17 cellular contexts compared by ENCODE assay signal in the genomic region with DNA sequence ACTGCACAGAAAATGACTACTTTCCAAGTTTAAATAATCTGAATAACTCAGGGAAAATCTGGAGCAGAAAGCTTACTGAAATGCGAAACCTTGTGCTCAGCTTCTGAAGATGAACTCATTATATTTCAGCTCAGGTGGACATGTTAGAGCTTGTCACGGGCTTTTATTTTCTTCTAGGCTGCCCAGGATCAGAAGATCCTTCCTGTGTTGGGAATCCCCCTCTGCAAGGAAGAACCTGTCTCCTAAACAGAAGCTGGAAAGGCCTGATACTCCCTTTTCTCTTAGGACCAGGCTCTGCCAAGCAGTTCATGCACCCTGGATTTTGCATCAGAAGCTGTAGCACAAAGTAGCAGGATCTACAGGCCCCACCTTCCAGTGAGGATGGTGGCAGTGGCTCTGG. TPM values are rescaled to one million over a fixed set of nuclear protein-coding genes. Genes with fewer than 3 reads are reported as not detected.
DNase-seq lines count a peak whose midpoint lies in the region; ATAC-seq and TF ChIP-seq lines count a peak whose summit lies in the region.
"Had no signal": no experiment of that assay in that cellular context is flagged by ENCODE, and none has a peak within 500 bp of the region (broad histone marks: within the 10 kb centered on the region; RNA-seq: fewer than 3 reads in every experiment).

No MANE protein-coding gene starts in this region.

- H3K36me3 Mint-ChIP-seq in MCF 10A (ENCODE audit: insufficient read depth, unreplicated experiment): no peaks in the 10 kb centered on the region
- H3K36me3 Mint-ChIP-seq: CD4-positive, alpha-beta memory T cell had no signal

- peaks cover 19% of the 10 kb centered on the region for H3K4me1 Mint-ChIP-seq in MCF 10A (ENCODE audit: insufficient read depth, unreplicated experiment)

- DNase-seq in MCF 10A (ENCODE audit: unreplicated experiment) (peak; percentile 76), breast epithelium (ENCODE audit: low spot score in 2 of 2) (no peak), NCI-H446 treated with DMSO at 0.1 percent for 48 hours (lab: John Stamatoyannopoulos, UW) (peak; percentile 16), foreskin keratinocyte (peak; percentile 83 to 93), suprapubic skin (ENCODE audit: low spot score in 2 of 2) (no peak), tibial artery (no peak), left lobe of liver (ENCODE audit: low spot score) (no peak), testis (no peak)
- DNase-seq: CD4-positive, alpha-beta memory T cell; DMS79; left colon; MM.1S; NCI-H1930; NK-92 treated with Interleukin-12 subunit alpha and Interleukin-12 subunit beta, amount 100 ng/mL, for 24 hours; right lobe of liver; stimulated activated naive CD4-positive, alpha-beta T cell had no signal

- 59% methylated on average over 2 of the region's 2 CpGs for whole genome bisulfite sequencing in suprapubic skin
- WGBS in testis, 2 donors: 83 to 89% methylated on average over 2 of the region's 2 CpGs

- TF ChIP-seq CTCF in MCF 10A (IDR thresholded peaks at IDR 0.05; ENCODE audit: unreplicated experiment) (no peak), breast epithelium (IDR thresholded peaks at IDR 0.05) (no peak), foreskin keratinocyte (conservative IDR thresholded peaks at IDR 0.05) (no peak), suprapubic skin (IDR thresholded peaks at IDR 0.05) (no peak), tibial artery (IDR thresholded peaks at IDR 0.05) (no peak), testis (IDR thresholded peaks at IDR 0.05) (no peak)

- intact Hi-C loops in MCF 10A (cut with micrococcal nuclease) (no loop called here), breast epithelium (cut with DNase I; ENCODE audit: low total_unique reads) (no loop called here), tibial artery (cut with DNase I; ENCODE audit: low total_unique reads) (no loop called here), testis (cut with DNase I; ENCODE audit: low total_unique reads) (no loop called here)

- no peaks in the 10 kb centered on the region for H3K27me3 ChIP-seq in breast epithelium
- no peaks in the 10 kb centered on the region for H3K27me3 ChIP-seq in foreskin keratinocyte
- H3K27me3 ChIP-seq in suprapubic skin: no peaks in the 10 kb centered on the region
- H3K27me3 ChIP-seq in tibial artery: no peaks in the 10 kb centered on the region
- no peaks in the 10 kb centered on the region for H3K27me3 ChIP-seq in testis
- H3K27me3 ChIP-seq: ascending aorta, right lobe of liver had no signal

- no peak overlapping the region for H3K4me3 Mint-ChIP-seq in MCF 10A (ENCODE audit: unreplicated experiment)
- H3K4me3 Mint-ChIP-seq: CD4-positive, alpha-beta memory T cell had no signal

- H3K4me1 ChIP-seq in breast epithelium (no peaks in the 10 kb centered on the region), foreskin keratinocyte (peaks cover 29% of the 10 kb centered on the region), suprapubic skin (peaks cover 28% of the 10 kb centered on the region), tibial artery (peaks cover 0 to 47% (median 20%) of the 10 kb centered on the region in 4 donors), testis (no peaks in the 10 kb centered on the region)

- ATAC-seq in foreskin keratinocyte (peak; percentile 86), left lobe of liver (no peak)
- ATAC-seq: left colon had no signal

- TF ChIP-seq EP300 in suprapubic skin (IDR thresholded peaks at IDR 0.05): no peak

- H3K27ac ChIP-seq in breast epithelium (peak overlapping the region in 1 of 2 donors; percentile 13), foreskin keratinocyte (peak overlapping the region; percentile 65), suprapubic skin (peak overlapping the region; percentile 7), tibial artery (peak overlapping the region in 1 of 2 donors; percentile 62), testis (no peak overlapping the region)
- H3K27ac ChIP-seq: right lobe of liver had no signal

- no peaks in the 10 kb centered on the region for H3K27me3 Mint-ChIP-seq in MCF 10A (ENCODE audit: insufficient read depth, unreplicated experiment)

- H3K4me3 ChIP-seq in breast epithelium (no peak overlapping the region), suprapubic skin (no peak overlapping the region), tibial artery (no peak overlapping the region), testis (no peak overlapping the region)
- H3K4me3 ChIP-seq: ascending aorta, right lobe of liver had no signal

- peak overlapping the region; percentile 18 for H3K27ac Mint-ChIP-seq in MCF 10A (ENCODE audit: low read depth, unreplicated experiment)
- H3K27ac Mint-ChIP-seq: CD4-positive, alpha-beta memory T cell had no signal

- H3K36me3 ChIP-seq in breast epithelium: no peaks in the 10 kb centered on the region
- H3K36me3 ChIP-seq in suprapubic skin: no peaks in the 10 kb centered on the region
- no peaks in the 10 kb centered on the region for H3K36me3 ChIP-seq in tibial artery
- H3K36me3 ChIP-seq in testis (ENCODE audit: low read depth, missing control alignments): no peaks in the 10 kb centered on the region
- H3K36me3 ChIP-seq: ascending aorta, right lobe of liver had no signal

- TF ChIP-seq POLR2A in breast epithelium (IDR thresholded peaks at IDR 0.05): no peak
- TF ChIP-seq POLR2A in suprapubic skin (IDR thresholded peaks at IDR 0.05): no peak
- TF ChIP-seq POLR2A in testis (IDR thresholded peaks at IDR 0.05): no peak

- POLR2A ChIA-PET in MCF 10A (lab: Yijun Ruan, JAX): interaction anchor here (0.5 to 6.0 kb wide), 8 partner anchors 8 to 451 kb away, joined by 3 to 42 read pairs (median 6); a partner anchor contains a TSS

- BruUV-seq in MCF 10A (replicated peaks; lab: Mats Ljungman, UMichigan): no TSS peak

- H3K9me3 ChIP-seq in breast epithelium: no peaks in the 10 kb centered on the region
- H3K9me3 ChIP-seq in suprapubic skin: no peaks in the 10 kb centered on the region
- H3K9me3 ChIP-seq in tibial artery: no peaks in the 10 kb centered on the region
- no peaks in the 10 kb centered on the region for H3K9me3 ChIP-seq in testis
- H3K9me3 ChIP-seq: ascending aorta, right lobe of liver had no signal

- no peaks in the 10 kb centered on the region for H3K9me3 Mint-ChIP-seq in MCF 10A (ENCODE audit: unreplicated experiment)
- H3K9me3 Mint-ChIP-seq: CD4-positive, alpha-beta memory T cell had no signal

- CTCF ChIA-PET in MCF 10A (lab: Yijun Ruan, JAX): interaction anchor here (0.8 to 9.6 kb wide), 10 partner anchors 9 to 133 kb away, joined by 3 to 179 read pairs (median 4); no protein-coding TSS in a partner anchor

RNA-seq across cellular contexts. Expression of a gene that starts 5.1 kb away (rescaled TPM):
- total RNA-seq in MCF 10A (2022): 0.10 TPM in 1 of 2 replicates, not detected in the other
- total RNA-seq in breast epithelium: 1 to 10 TPM in 2 of 3 donors, under 1 TPM in 1; 0.16 to 7.0 (median 2.3) TPM
- total RNA-seq in foreskin keratinocyte: 0.74 and 1.0 TPM in 2 replicates
- polyA plus RNA-seq in foreskin keratinocyte: 0.25 and 0.27 TPM in 2 replicates
- total RNA-seq in suprapubic skin: 10 to 100 TPM in 1 of 4 donors, 1 to 10 TPM in 3; 3.5 to 12.7 (median 8.2) TPM
- 0.75 TPM for total RNA-seq in left lobe of liver
- under 1 TPM; 0.63 to 0.74 TPM for total RNA-seq in testis
- polyA plus RNA-seq in testis (ENCODE audit: insufficient read depth, low read depth, low replicate concordance): 0.65 TPM
- total RNA-seq: ascending aorta; CD4-positive, alpha-beta memory T cell had no signal
- polyA plus RNA-seq: CD4-positive, alpha-beta memory T cell had no signal

Comparison
In these comparisons a context has a peak if more than half of its experiments do, and no peak if none do; other contexts are left out.
1. DNase-seq: peak in MCF 10A (single experiment), NCI-H446 treated with DMSO at 0.1 percent for 48 hours (single experiment) and foreskin keratinocyte (2 of 2); none in breast epithelium (0 of 2), suprapubic skin (0 of 2), tibial artery (0 of 2), left lobe of liver (single experiment) and testis (single experiment).
2. H3K27ac ChIP-seq: peak in foreskin keratinocyte (single experiment) and suprapubic skin (single experiment); none in testis (0 of 2).